In genomic region chr2:172012688-172013358, GRCh38 we compare ENCODE assay signal across 13 cellular contexts. TPM values are rescaled to one million over a fixed set of nuclear protein-coding genes. Genes with fewer than 3 reads are reported as not detected.
DNase-seq lines count a peak whose midpoint lies in the region; ATAC-seq and TF ChIP-seq lines count a peak whose summit lies in the region.
"Had no signal": no experiment of that assay in that cellular context is flagged by ENCODE, and none has a peak within 500 bp of the region (broad histone marks: within the 10 kb centered on the region; RNA-seq: fewer than 3 reads in every experiment).

No MANE protein-coding gene starts in this region.

- H3K9me2 ChIP-seq in GM23248 (ENCODE audit: insufficient read depth): no peaks in the 10 kb centered on the region

- peaks cover 6% of the 10 kb centered on the region for H3F3A ChIP-seq in GM23248 (ENCODE audit: insufficient read depth)

- no peak overlapping the region for H3K9ac ChIP-seq in GM23248

- no peaks in the 10 kb centered on the region for H4K20me1 ChIP-seq in GM23248 (ENCODE audit: insufficient read depth)

- H3K4me2 ChIP-seq in GM23248 (ENCODE audit: unreplicated experiment): no peak overlapping the region

- H3K4me1 ChIP-seq in psoas muscle (peaks cover 10% of the 10 kb centered on the region), GM23248 (ENCODE audit: insufficient read depth) (peaks cover 6% of the 10 kb centered on the region; the same call in 1 of the 2 replicates)
- H3K4me1 ChIP-seq: esophagus squamous epithelium, Peyer's patch had no signal

- H3K9me3 ChIP-seq in psoas muscle: no peaks in the 10 kb centered on the region
- no peaks in the 10 kb centered on the region for H3K9me3 ChIP-seq in GM23248 (ENCODE audit: low read depth)
- H3K9me3 ChIP-seq: esophagus squamous epithelium, Peyer's patch had no signal

- H3K4me3 ChIP-seq in psoas muscle (no peak overlapping the region), GM23248 (no peak overlapping the region)
- H3K4me3 ChIP-seq: esophagus squamous epithelium, Peyer's patch had no signal

- in situ Hi-C loops in GM23248 (cut with MboI): no loop called here

- intact Hi-C loops in psoas muscle (cut with DNase I): no loop called here

- H3K27me3 ChIP-seq in psoas muscle (ENCODE audit: insufficient read depth in 3 of 3, low read length in 2 of 3): no peaks in the 10 kb centered on the region
- H3K27me3 ChIP-seq in GM23248 (replicated peaks; ENCODE audit: insufficient read depth): no peaks in the 10 kb centered on the region
- H3K27me3 ChIP-seq: esophagus squamous epithelium, Peyer's patch had no signal

- no peak overlapping the region for H2AFZ ChIP-seq in GM23248

- no peak for TF ChIP-seq CTCF in psoas muscle (IDR thresholded peaks at IDR 0.05)

- H3K27ac ChIP-seq in psoas muscle: no peak overlapping the region
- H3K27ac ChIP-seq in GM23248: no peak overlapping the region
- H3K27ac ChIP-seq: esophagus squamous epithelium, Peyer's patch had no signal

- ATAC-seq in GM18907 (IDR thresholded peaks at IDR 0.05; ENCODE audit: unreplicated experiment) (peak; percentile 28), psoas muscle (peak; percentile 68 to 81 (median 72))
- ATAC-seq: CD8-positive, alpha-beta T cell had no signal

- H3K36me3 ChIP-seq in psoas muscle (ENCODE audit: insufficient read depth in 1 of 2, low read depth in 1 of 2) (no peaks in the 10 kb centered on the region), GM23248 (ENCODE audit: low read depth) (no peaks in the 10 kb centered on the region)
- H3K36me3 ChIP-seq: esophagus squamous epithelium, Peyer's patch had no signal

- WGBS in psoas muscle, 3 donors: 20 to 47% (median 27%) methylated on average over 9 of the region's 9 CpGs
- 77 to 78% methylated on average over 9 of the region's 9 CpGs for WGBS in GM23248 (ENCODE audit: low coverage in 1 of 2, low lambda C conversion rate in 2 of 2, missing lambda C conversion rate in 2 of 2), 2 experiments

- DNase-seq in NCI-H2196 treated with DMSO at 0.1 percent for 48 hours (lab: John Stamatoyannopoulos, UW; ENCODE audit: unreplicated experiment) (peak; percentile 9), cerebellar nuclear complex (lab: John Stamatoyannopoulos, UW) (peak; percentile 10 to 38), psoas muscle (peak; percentile 19 to 51), GM23248 (no peak), LoVo (ENCODE audit: low spot score) (no peak), H4 (ENCODE audit: low spot score) (no peak)
- no peak for DNase-seq in activated naive CD4-positive, alpha-beta T cell treated with anti-CD3 and anti-CD28 coated beads, Interleukin-2, amount 50 U/mL, for 16 hours
- DNase-seq: activated CD4-positive, alpha-beta T cell treated with anti-CD3 and anti-CD28 coated beads, Interleukin-2, amount 50 U/mL, for 4 hours; CD8-positive, alpha-beta T cell; esophagus squamous epithelium; NCI-H2029 treated with DMSO at 0.1 percent for 48 hours; Peyer's patch had no signal

- no peaks in the 10 kb centered on the region for H3K79me2 ChIP-seq in GM23248 (ENCODE audit: insufficient read depth)

RNA-seq across cellular contexts. Expression of gene METAP1D, which starts 13.1 kb away (rescaled TPM):
- total RNA-seq in psoas muscle: 10 to 100 TPM in 2 of 4 donors, 1 to 10 TPM in 2; 8.0 to 10.1 (median 10.0) TPM
- polyA plus RNA-seq in psoas muscle (10 to 100 TPM in 1 of 3 donors, 1 to 10 TPM in 2; 6.3 to 12.4 (median 8.5) TPM), GM23248 (2016; fragmentation: Nextera tagmentation; extraction: Ambion mirVana) (5.1 and 6.9 TPM in 2 replicates)
- 3.8 and 4.1 TPM in 2 replicates for total RNA-seq in GM23248 (2014; rRNA removed; shearing (Covaris generic))
- 30.7 and 36.0 TPM in 2 replicates for total RNA-seq in H4 (2014; rRNA removed; shearing (Covaris generic))

Comparison
In these comparisons a context has a peak if more than half of its experiments do, and no peak if none do; other contexts are left out.
1. DNase-seq: peak in NCI-H2196 treated with DMSO at 0.1 percent for 48 hours (single experiment), cerebellar nuclear complex (2 of 2) and psoas muscle (2 of 2); none in GM23248 (single experiment), LoVo (single experiment), activated naive CD4-positive, alpha-beta T cell treated with anti-CD3 and anti-CD28 coated beads, Interleukin-2, amount 50 U/mL, for 16 hours (single experiment) and H4 (single experiment).